Comparison of ENCODE assay signal across 23 cellular contexts in the genomic region with DNA sequence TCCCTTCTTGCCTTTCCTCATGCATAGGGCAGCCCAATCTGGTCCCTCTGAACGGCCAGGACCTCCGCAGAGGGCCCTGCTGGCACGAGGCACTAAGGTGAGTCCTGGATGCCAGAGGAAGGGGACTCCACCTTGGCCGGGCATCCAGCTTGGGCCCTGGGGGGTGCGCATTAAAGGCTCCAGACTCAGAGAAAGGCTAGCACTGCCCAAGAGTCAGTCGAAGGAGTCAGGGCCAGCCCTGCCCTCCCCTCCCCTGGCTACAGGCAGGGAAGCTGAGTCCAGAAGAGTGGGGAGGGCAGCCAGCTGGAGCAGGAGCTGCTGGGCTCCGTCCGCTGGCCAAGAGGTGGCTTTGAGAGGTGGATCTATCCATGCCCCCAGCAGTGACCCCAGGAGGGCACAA. TPM values are rescaled to one million over a fixed set of nuclear protein-coding genes. Genes with fewer than 3 reads are reported as not detected.
"Had no signal": no experiment of that assay in that cellular context is flagged by ENCODE, and none has a peak within 500 bp of the region (broad histone marks: within the 10 kb centered on the region; RNA-seq: fewer than 3 reads in every experiment).

No MANE protein-coding gene starts in this region.

- H3K4me3 ChIP-seq: ascending aorta, cardiac muscle cell, Peyer's patch had no signal

- H3K9me3 Mint-ChIP-seq: activated B cell treated with CpG ODN at 0.5 μM for 24 hours; activated CD4-positive, alpha-beta memory T cell treated with anti-CD3 and anti-CD28 coated beads, Interleukin-2, amount 10 ng/mL, durations not matched to agents 7 days and 5 days; activated naive CD8-positive, alpha-beta T cell treated with anti-CD3 and anti-CD28 coated beads for 36 hours; central memory CD8-positive, alpha-beta T cell; T-cell had no signal

- H3K36me3 ChIP-seq: cardiac muscle cell had no signal

- H3K27ac ChIP-seq: ascending aorta, cardiac muscle cell, Peyer's patch, VCaP had no signal

- H3K27me3 ChIP-seq: ascending aorta, cardiac muscle cell, Peyer's patch had no signal

- H3K9me3 ChIP-seq: ascending aorta had no signal

- H3K4me3 Mint-ChIP-seq: activated B cell treated with CpG ODN at 0.5 μM for 24 hours; activated CD8-positive, alpha-beta memory T cell treated with anti-CD3 and anti-CD28 coated beads, Interleukin-2, amount 10 ng/mL, durations not matched to agents 7 days and 5 days; activated naive CD8-positive, alpha-beta T cell treated with anti-CD3 and anti-CD28 coated beads for 36 hours had no signal

- H3K27me3 Mint-ChIP-seq: activated B cell treated with CpG ODN at 0.5 μM for 24 hours; activated CD4-positive, alpha-beta memory T cell treated with anti-CD3 and anti-CD28 coated beads, Interleukin-2, amount 10 ng/mL, durations not matched to agents 7 days and 5 days; activated naive CD8-positive, alpha-beta T cell treated with anti-CD3 and anti-CD28 coated beads for 36 hours; central memory CD8-positive, alpha-beta T cell; T-cell; T-helper 17 cell had no signal

- DNase-seq: activated B cell treated with CpG ODN at 0.5 μM for 24 hours; activated CD4-positive, alpha-beta T cell treated with anti-CD3 and anti-CD28 coated beads for 4 hours; activated CD4-positive, CD25-positive, alpha-beta regulatory T cell treated with anti-CD3 and anti-CD28 coated beads, Interleukin-2, amount 50 U/mL, for 72 hours; activated effector memory CD4-positive, alpha-beta T cell treated with Interleukin-2 at 50 U/mL for 16 hours; activated naive CD4-positive, alpha-beta T cell treated with anti-CD3 and anti-CD28 coated beads, Interleukin-2, amount 50 U/mL, for 16 hours; activated naive CD8-positive, alpha-beta T cell treated with anti-CD3 and anti-CD28 coated beads for 36 hours; Karpas-422; PC-3; RPMI8226; SIG-M5; T-helper 17 cell had no signal

- H3K27ac Mint-ChIP-seq: activated B cell treated with CpG ODN at 0.5 μM for 24 hours; activated CD8-positive, alpha-beta memory T cell treated with anti-CD3 and anti-CD28 coated beads, Interleukin-2, amount 10 ng/mL, durations not matched to agents 7 days and 5 days; T-helper 17 cell had no signal

RNA-seq across cellular contexts. Expression of a gene that starts 27.1 kb away (rescaled TPM):
- total RNA-seq: activated B cell treated with CpG ODN at 0.5 μM for 24 hours; activated CD4-positive, alpha-beta memory T cell treated with anti-CD3 and anti-CD28 coated beads, Interleukin-2, amount 10 ng/mL, durations not matched to agents 7 days and 5 days; activated CD8-positive, alpha-beta memory T cell treated with anti-CD3 and anti-CD28 coated beads, Interleukin-2, amount 10 ng/mL, durations not matched to agents 7 days and 5 days; activated naive CD8-positive, alpha-beta T cell treated with anti-CD3 and anti-CD28 coated beads for 36 hours; ascending aorta; cardiac muscle cell; NCI-H460; PC-3; Right ventricle myocardium inferior; SK-MEL-5 had no signal
- polyA plus RNA-seq: adipose tissue had no signal
